Comparison of ENCODE assay signal across 26 cellular contexts in genomic region chr6:52411911-52412310, GRCh38.
"Had no signal": no experiment of that assay in that cellular context is flagged by ENCODE, and none has a peak within 500 bp of the region (broad histone marks: within the 10 kb centered on the region; RNA-seq: fewer than 3 reads in every experiment).

No MANE protein-coding gene starts in this region.

- DNase-seq: hippocampal formation; kidney glomerular epithelial cell; left cardiac atrium; lower lobe of right lung; mammary epithelial cell; mesenchymal stem cell; ovary; right lobe of liver; stimulated activated CD4-positive, alpha-beta T cell treated with anti-CD3 and anti-CD28 coated beads, Interleukin-1b, Interleukin-23, amount 100 ng/mL, for 48 hours; stimulated activated CD4-positive, alpha-beta T cell treated with anti-CD3 and anti-CD28 coated beads, Interleukin-2, amount 100 ng/mL, for 48 hours; stimulated activated CD4-positive, alpha-beta T cell treated with anti-CD3 and anti-CD28 coated beads, Interleukin-4, amount 100 ng/mL, for 4 hours; stimulated activated CD8-positive, alpha-beta memory T cell treated with anti-CD3 and anti-CD28 coated beads, Interleukin-4, amount 100 ng/mL, for 48 hours; stimulated activated naive B cell treated with anti-CD40 and anti-IgM and Interleukin-4, amounts not matched to agents 10 μg/mL and 1 μg/mL and 100 μg/mL, for 72 hours; stimulated activated naive CD8-positive, alpha-beta T cell treated with anti-CD3 and anti-CD28 coated beads, Interleukin-15, Interleukin-2, amounts not matched to agents 100 U/mL and 50 U/mL, for 24 hours; stomach; testis; thyroid gland; transverse colon; upper lobe of right lung; uterus had no signal

- H3K36me3 ChIP-seq: lower lobe of right lung, ovary, right atrium auricular region, right lobe of liver, stomach, thyroid gland, transverse colon, upper lobe of right lung, uterus had no signal

- H3K27ac Mint-ChIP-seq: natural killer cell treated with Interleukin-12 subunit alpha and Interleukin-12 subunit beta and Interleukin-15 and Interleukin-18, amount 100 ng/mL, for 72 hours; progenitor cell of endocrine pancreas; stimulated activated naive B cell treated with anti-CD40 and anti-IgM and Interleukin-4, amounts not matched to agents 10 μg/mL and 1 μg/mL and 100 μg/mL, for 72 hours had no signal

- H3K9me3 ChIP-seq: lower lobe of right lung, ovary, right atrium auricular region, right lobe of liver, stomach, testis, thyroid gland, transverse colon, upper lobe of right lung, uterus had no signal

- H3K27me3 Mint-ChIP-seq: progenitor cell of endocrine pancreas had no signal

- H3K27me3 ChIP-seq: ovary, right atrium auricular region, right lobe of liver, stomach, testis, thyroid gland, transverse colon, uterus had no signal

- H3K36me3 Mint-ChIP-seq: natural killer cell treated with Interleukin-12 subunit alpha and Interleukin-12 subunit beta and Interleukin-15 and Interleukin-18, amount 100 ng/mL, for 72 hours; stimulated activated naive B cell treated with anti-CD40 and anti-IgM and Interleukin-4, amounts not matched to agents 10 μg/mL and 1 μg/mL and 100 μg/mL, for 72 hours had no signal

- ATAC-seq: left cardiac atrium; left lobe of liver; lower lobe of right lung; natural killer cell treated with Interleukin-12 subunit alpha and Interleukin-12 subunit beta and Interleukin-15 and Interleukin-18, amount 100 ng/mL, for 72 hours; right lobe of liver; stimulated activated naive B cell treated with anti-CD40 and anti-IgM and Interleukin-4, amounts not matched to agents 10 μg/mL and 1 μg/mL and 100 μg/mL, for 72 hours; stimulated activated naive CD8-positive, alpha-beta T cell treated with anti-CD3 and anti-CD28 coated beads, Interleukin-15, Interleukin-2, amounts not matched to agents 100 U/mL and 50 U/mL, for 24 hours; upper lobe of right lung had no signal

- H3K27ac ChIP-seq: lower lobe of right lung, ovary, right atrium auricular region, right lobe of liver, stomach, testis, thyroid gland, transverse colon, upper lobe of right lung, uterus had no signal

- H3K4me3 Mint-ChIP-seq: natural killer cell treated with Interleukin-12 subunit alpha and Interleukin-12 subunit beta and Interleukin-15 and Interleukin-18, amount 100 ng/mL, for 72 hours; stimulated activated naive B cell treated with anti-CD40 and anti-IgM and Interleukin-4, amounts not matched to agents 10 μg/mL and 1 μg/mL and 100 μg/mL, for 72 hours had no signal

- FAIRE-seq: keratinocyte had no signal

- H3K4me3 ChIP-seq: lower lobe of right lung, ovary, right atrium auricular region, right lobe of liver, smooth muscle cell, stomach, testis, thyroid gland, transverse colon, upper lobe of right lung, uterus had no signal

- H3K9me3 Mint-ChIP-seq: natural killer cell treated with Interleukin-12 subunit alpha and Interleukin-12 subunit beta and Interleukin-15 and Interleukin-18, amount 100 ng/mL, for 72 hours; stimulated activated naive B cell treated with anti-CD40 and anti-IgM and Interleukin-4, amounts not matched to agents 10 μg/mL and 1 μg/mL and 100 μg/mL, for 72 hours had no signal

- H3K4me1 ChIP-seq: lower lobe of right lung, right lobe of liver, testis, uterus had no signal

- H3K4me2 ChIP-seq: smooth muscle cell had no signal
